16 cellular contexts compared by ENCODE assay signal in genomic region chr3:186492594-186492993, GRCh38. TPM values are rescaled to one million over a fixed set of nuclear protein-coding genes. Genes with fewer than 3 reads are reported as not detected.
DNase-seq lines count a peak whose midpoint lies in the region; ATAC-seq and TF ChIP-seq lines count a peak whose summit lies in the region.
"Had no signal": no experiment of that assay in that cellular context is flagged by ENCODE, and none has a peak within 500 bp of the region (broad histone marks: within the 10 kb centered on the region; RNA-seq: fewer than 3 reads in every experiment).

No MANE protein-coding gene starts in this region.

- H3K9me3 ChIP-seq in adipocyte (ENCODE audit: control insufficient read depth, low read length) (no peaks in the 10 kb centered on the region), thoracic aorta (no peaks in the 10 kb centered on the region)

- H3K27ac ChIP-seq in layer of hippocampus (ENCODE audit: low read depth, low read length) (peak overlapping the region; percentile 4), thoracic aorta (peak overlapping the region; percentile 44 to 49)

- DNase-seq in NCI-H345 (lab: John Stamatoyannopoulos, UW), result peak; percentile 12
- DNase-seq in NCI-H345 treated with DMSO at 0.1 percent for 48 hours (lab: John Stamatoyannopoulos, UW; ENCODE audit: unreplicated experiment), result no peak
- peak; percentile 36 for DNase-seq in adipocyte (ENCODE audit: low read depth)
- no peak for DNase-seq in thoracic aorta (ENCODE audit: low spot score)
- DNase-seq in Kasumi-1 (lab: John Stamatoyannopoulos, UW), result no peak
- DNase-seq: DMS79, HCEC 1CT, IMR-90, MV-4-11, NCI-H146, NCI-H510A treated with DMSO at 0.1 percent for 48 hours, SIG-M5 had no signal

- H3K4me3 ChIP-seq in adipocyte (ENCODE audit: low read length), result no peak overlapping the region
- H3K4me3 ChIP-seq in thoracic aorta, result no peak overlapping the region
- H3K4me3 ChIP-seq: GM12878 had no signal

- TF ChIP-seq CTCF in thoracic aorta (IDR thresholded peaks at IDR 0.05), result no peak

- H3K4me1 ChIP-seq in adipocyte (ENCODE audit: control insufficient read depth, insufficient read depth, low read length) (peaks cover 25% of the 10 kb centered on the region), thoracic aorta (ENCODE audit: control insufficient read depth in 1 of 2, low read depth in 2 of 2) (peaks cover 7 to 44% of the 10 kb centered on the region in 2 donors)

- no peak overlapping the region for H3K9ac ChIP-seq in adipocyte (ENCODE audit: low read length)

- H3K36me3 ChIP-seq in adipocyte (ENCODE audit: control insufficient read depth, insufficient read depth, low read length, severe bottlenecking) (no peaks in the 10 kb centered on the region), thoracic aorta (no peaks in the 10 kb centered on the region)

- H3K27me3 ChIP-seq in adipocyte (replicated peaks; ENCODE audit: control insufficient read depth, insufficient read depth, low read length), result peaks cover 19% of the 10 kb centered on the region
- no peaks in the 10 kb centered on the region for H3K27me3 ChIP-seq in layer of hippocampus (ENCODE audit: control insufficient read depth, insufficient read depth, low read length)
- no peaks in the 10 kb centered on the region for H3K27me3 ChIP-seq in thoracic aorta (replicated peaks; ENCODE audit: insufficient read depth)

- ATAC-seq in thoracic aorta (ENCODE audit: insufficient number of reproducible peaks, low FRiP score, low read depth) (peak; percentile 32), HG03457 (IDR thresholded peaks at IDR 0.05; ENCODE audit: unreplicated experiment) (no peak), GM18520 (IDR thresholded peaks at IDR 0.05; ENCODE audit: unreplicated experiment) (no peak)
- ATAC-seq: GM12878 had no signal

RNA-seq across cellular contexts. Expression of gene CRYGS, which starts 51.6 kb away (rescaled TPM):
- 1 to 10 TPM; 3.7 to 4.4 TPM for total RNA-seq in thoracic aorta

Comparison
In these comparisons a context has a peak if more than half of its experiments do, and no peak if none do; other contexts are left out.
1. DNase-seq: peak in NCI-H345 (single experiment) and adipocyte (single experiment); none in NCI-H345 treated with DMSO at 0.1 percent for 48 hours (single experiment), thoracic aorta (single experiment) and Kasumi-1 (0 of 2).